In genomic region chr7:24548390-24548789, GRCh38 we compare ENCODE assay signal across 25 cellular contexts.
"Had no signal": no experiment of that assay in that cellular context is flagged by ENCODE, and none has a peak within 500 bp of the region (broad histone marks: within the 10 kb centered on the region; RNA-seq: fewer than 3 reads in every experiment).

No MANE protein-coding gene starts in this region.

- H3K27ac Mint-ChIP-seq: dendritic cell treated with granulocyte-macrophage colony-stimulating factor and Interleukin-4, amounts not matched to agents 40 ng/mL and 50 ng/mL, for 4 days; effector memory CD8-positive, alpha-beta T cell; endodermal cell had no signal

- H3K4me1 Mint-ChIP-seq: endodermal cell had no signal

- H3K9me3 Mint-ChIP-seq: dendritic cell treated with granulocyte-macrophage colony-stimulating factor and Interleukin-4, amounts not matched to agents 40 ng/mL and 50 ng/mL, for 4 days; effector memory CD8-positive, alpha-beta T cell; endodermal cell had no signal

- H3K27me3 ChIP-seq: colonic mucosa, gastrocnemius medialis, gastroesophageal sphincter, hepatocyte had no signal

- H3K4me3 Mint-ChIP-seq: dendritic cell treated with granulocyte-macrophage colony-stimulating factor and Interleukin-4, amounts not matched to agents 40 ng/mL and 50 ng/mL, for 4 days; effector memory CD8-positive, alpha-beta T cell; endodermal cell had no signal

- H3K4me3 ChIP-seq: colonic mucosa, coronary artery, dorsolateral prefrontal cortex, esophagus muscularis mucosa, gastrocnemius medialis, gastroesophageal sphincter, heart left ventricle, heart right ventricle, hepatocyte had no signal

- DNase-seq: colonic mucosa; cortex of kidney; dermis blood vessel endothelial cell; dorsolateral prefrontal cortex; effector CD4-positive, alpha-beta T cell; effector CD8-positive, alpha-beta T cell; effector memory CD4-positive, alpha-beta T cell; effector memory CD8-positive, alpha-beta T cell; endodermal cell; erythroblast; foreskin fibroblast; foreskin keratinocyte; foreskin melanocyte; gastrocnemius medialis; glutamatergic neuron; head of caudate nucleus; heart left ventricle; heart right ventricle had no signal

- H3K4me1 ChIP-seq: colonic mucosa, esophagus muscularis mucosa, foreskin keratinocyte, gastrocnemius medialis, heart left ventricle, heart right ventricle had no signal

- H3K4me2 ChIP-seq: hepatocyte had no signal

- H3K27ac ChIP-seq: colonic mucosa, coronary artery, dorsolateral prefrontal cortex, epithelial cell of prostate, esophagus muscularis mucosa, foreskin keratinocyte, gastrocnemius medialis, gastroesophageal sphincter, heart left ventricle, heart right ventricle, hepatocyte had no signal

- H3K9me3 ChIP-seq: colonic mucosa, esophagus muscularis mucosa, gastrocnemius medialis, gastroesophageal sphincter, heart left ventricle, heart right ventricle had no signal

- H3K27me3 Mint-ChIP-seq: dendritic cell treated with granulocyte-macrophage colony-stimulating factor and Interleukin-4, amounts not matched to agents 40 ng/mL and 50 ng/mL, for 4 days had no signal

- ATAC-seq: effector memory CD8-positive, alpha-beta T cell; esophagus mucosa; foreskin keratinocyte; gastrocnemius medialis; gastroesophageal sphincter; heart left ventricle; heart right ventricle had no signal

- H3K36me3 ChIP-seq: colonic mucosa, esophagus muscularis mucosa, gastrocnemius medialis, gastroesophageal sphincter, heart left ventricle, heart right ventricle had no signal

- H2AFZ ChIP-seq: hepatocyte had no signal

- H3K79me2 ChIP-seq: hepatocyte had no signal
